ENCODE assay signal across 14 cellular contexts in the genomic region with DNA sequence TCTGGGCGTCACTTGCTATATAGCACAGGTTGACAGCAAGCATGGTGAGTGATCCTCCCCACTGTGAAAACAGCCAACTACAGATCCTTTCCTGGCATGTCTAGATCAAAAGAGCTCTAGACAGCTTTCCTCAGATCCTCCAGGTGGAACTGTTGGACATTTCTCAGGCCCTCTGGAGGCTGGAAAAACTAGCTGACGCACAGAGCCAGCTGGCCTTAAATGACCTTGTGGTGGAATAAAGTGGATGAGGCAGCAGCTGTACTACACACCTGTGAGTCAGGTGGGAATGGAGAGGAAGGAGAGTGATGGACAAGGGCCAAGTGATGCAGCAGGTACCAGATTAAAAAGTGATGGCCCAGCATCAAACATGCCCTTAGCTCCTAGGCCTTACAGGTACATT.
A peak's percentile ranks its signal among the peaks of the same experiment; 100 is the strongest.
DNase-seq lines count a peak whose midpoint lies in the region; ATAC-seq and TF ChIP-seq lines count a peak whose summit lies in the region.
"Had no signal": no experiment of that assay in that cellular context is flagged by ENCODE, and none has a peak within 500 bp of the region (broad histone marks: within the 10 kb centered on the region; RNA-seq: fewer than 3 reads in every experiment).

No MANE protein-coding gene starts in this region.

- no peak overlapping the region for H3K23ac ChIP-seq in mesenchymal stem cell (ENCODE audit: low read length in 2 of 2)

- no peak overlapping the region for H4K8ac ChIP-seq in mesenchymal stem cell (ENCODE audit: low read length)

- no peak overlapping the region for H2BK12ac ChIP-seq in mesenchymal stem cell (ENCODE audit: low read length in 2 of 2)

- H3K18ac ChIP-seq in mesenchymal stem cell (ENCODE audit: low read depth in 1 of 2, low read length in 2 of 2), result no peak overlapping the region

- no peak overlapping the region for H3K4ac ChIP-seq in mesenchymal stem cell (ENCODE audit: low read depth in 1 of 2, low read length in 2 of 2)

- no peak overlapping the region for H2BK5ac ChIP-seq in mesenchymal stem cell (ENCODE audit: low read depth, low read length, poor library complexity, severe bottlenecking)

- H4K20me1 ChIP-seq in mammary epithelial cell (ENCODE audit: insufficient read depth, low read length), result no peaks in the 10 kb centered on the region

- H3K9ac ChIP-seq in mammary epithelial cell (ENCODE audit: insufficient read depth, low read length) (no peak overlapping the region), mesenchymal stem cell (ENCODE audit: low read length) (no peak overlapping the region)

- no peaks in the 10 kb centered on the region for H3K4me1 Mint-ChIP-seq in natural killer cell
- H3K4me1 Mint-ChIP-seq: T-cell had no signal

- no peaks in the 10 kb centered on the region for H3K27me3 Mint-ChIP-seq in natural killer cell (ENCODE audit: low read depth in 2 of 2)
- H3K27me3 Mint-ChIP-seq: activated naive CD8-positive, alpha-beta T cell had no signal

- H3K27me3 ChIP-seq in mammary epithelial cell (ENCODE audit: insufficient read depth, low read length) (no peaks in the 10 kb centered on the region), mesenchymal stem cell (ENCODE audit: control insufficient read depth in 1 of 2, insufficient read depth in 1 of 2, low read length in 2 of 2) (peaks cover 0 to 24% of the 10 kb centered on the region in 2 experiments)

- H3K4me3 Mint-ChIP-seq in natural killer cell, result no peak overlapping the region
- H3K4me3 Mint-ChIP-seq: activated naive CD8-positive, alpha-beta T cell; activated T-helper 1 cell treated with anti-CD3 and anti-CD28 coated beads, Interleukin-12 subunit alpha, Interleukin-12 subunit beta, Interleukin-2, Interleukin-4 antibody, amounts not matched to agents 30 ng/mL and 10 ng/mL and 1 ng/mL, durations not matched to agents 14 hours and 24 hours and 36 hours; T-cell had no signal

- intact Hi-C loops in mammary epithelial cell (cut with micrococcal nuclease), result loop anchor here (1.0 to 10.0 kb wide), 3 partner anchors 55 to 552 kb away; no protein-coding TSS in a partner anchor
- intact Hi-C loops in natural killer cell (cut with micrococcal nuclease), result no loop called here

- peak; percentile 21 to 50 for TF ChIP-seq CTCF in mammary epithelial cell (conservative IDR thresholded peaks at IDR 0.05 in 1 of 2, IDR thresholded peaks at IDR 0.05 in 1 of 2; ENCODE audit: extremely low read depth in 1 of 2, insufficient read depth in 1 of 2, low read depth in 1 of 2, low read length in 2 of 2)
- no peak for TF ChIP-seq CTCF in natural killer cell (IDR thresholded peaks at IDR 0.05)
- TF ChIP-seq CTCF in GM10248 (IDR thresholded peaks at IDR 0.05; ENCODE audit: control extremely low read depth, extremely low read depth, low read depth, missing control alignments), result no peak

- peak overlapping the region; percentile 18 for H4K91ac ChIP-seq in mesenchymal stem cell (ENCODE audit: low read length)

- no peak overlapping the region for H3K27ac ChIP-seq in mammary epithelial cell (ENCODE audit: insufficient read depth, low read depth, low read length)
- H3K27ac ChIP-seq in mesenchymal stem cell (ENCODE audit: low read length, poor library complexity, severe bottlenecking), result no peak overlapping the region
- H3K27ac ChIP-seq: lower lobe of right lung had no signal

- ATAC-seq in activated CD4-positive, CD25-positive, alpha-beta regulatory T cell treated with anti-CD3 and anti-CD28 coated beads, Interleukin-2, amount 50 U/mL, for 24 hours, result no peak
- no peak for ATAC-seq in natural killer cell
- ATAC-seq: T-cell had no signal

- no peaks in the 10 kb centered on the region for H3K36me3 Mint-ChIP-seq in natural killer cell
- H3K36me3 Mint-ChIP-seq: activated naive CD8-positive, alpha-beta T cell; T-cell had no signal

- no peaks in the 10 kb centered on the region for H3K79me2 ChIP-seq in mammary epithelial cell (ENCODE audit: insufficient read depth, low read length)

- CTCF ChIA-PET in mammary epithelial cell (lab: Charles Lee; ENCODE audit: low non-redundant PET) (interaction anchor here (0.5 to 2.5 kb wide), 3 partner anchors 21 to 214 kb away, joined by 3 to 12 read pairs (median 3); no protein-coding TSS in a partner anchor), GM10248 (lab: Yijun Ruan, JAX) (interaction anchor here (0.6 to 11.4 kb wide), 49 partner anchors 10 to 1267 kb away, joined by 3 to 242 read pairs (median 5); no protein-coding TSS in a partner anchor)

- POLR2A ChIA-PET in GM10248 (lab: Yijun Ruan, JAX), result no interaction called here

- in situ Hi-C loops in mammary epithelial cell (cut with MboI; ENCODE audit: low sequenced_read_pairs in 2 of 2), result loop anchor here in 1 of 2 donors (5.0 kb wide), 1 partner anchor 122 kb away; no protein-coding TSS in a partner anchor

- no peak overlapping the region for H3K14ac ChIP-seq in mesenchymal stem cell (ENCODE audit: low read length in 2 of 2)

- peaks cover 34% of the 10 kb centered on the region for H3K4me1 ChIP-seq in mammary epithelial cell (ENCODE audit: insufficient read depth, low read length)
- no peaks in the 10 kb centered on the region for H3K4me1 ChIP-seq in mesenchymal stem cell (ENCODE audit: control insufficient read depth, insufficient read depth, low read depth, low read length)
- H3K4me1 ChIP-seq: Caco-2, lower lobe of right lung had no signal

- no peak overlapping the region for H3K27ac Mint-ChIP-seq in natural killer cell
- H3K27ac Mint-ChIP-seq: activated naive CD8-positive, alpha-beta T cell; activated T-helper 1 cell treated with anti-CD3 and anti-CD28 coated beads, Interleukin-12 subunit alpha, Interleukin-12 subunit beta, Interleukin-2, Interleukin-4 antibody, amounts not matched to agents 30 ng/mL and 10 ng/mL and 1 ng/mL, durations not matched to agents 14 hours and 24 hours and 36 hours; T-cell had no signal

- WGBS in mammary epithelial cell (ENCODE audit: low coverage, missing lambda C conversion rate), result 75% methylated on average over 2 of the region's 2 CpGs
- 94% methylated on average over 1 of the region's 2 CpGs for WGBS in mesenchymal stem cell

- dilution Hi-C loops in mammary epithelial cell (cut with HindIII; ENCODE audit: low sequenced_read_pairs), result loop anchor here (5.0 kb wide), 1 partner anchor 48 kb away; no protein-coding TSS in a partner anchor

- H3K9me3 Mint-ChIP-seq in natural killer cell, result peaks cover 0 to 2% of the 10 kb centered on the region in 2 donors
- H3K9me3 Mint-ChIP-seq: activated T-helper 1 cell treated with anti-CD3 and anti-CD28 coated beads, Interleukin-12 subunit alpha, Interleukin-12 subunit beta, Interleukin-2, Interleukin-4 antibody, amounts not matched to agents 30 ng/mL and 10 ng/mL and 1 ng/mL, durations not matched to agents 14 hours and 24 hours and 36 hours; T-cell had no signal

- H3K9me3 ChIP-seq in mammary epithelial cell (replicated peaks; ENCODE audit: insufficient read depth, low read length) (no peaks in the 10 kb centered on the region), mesenchymal stem cell (ENCODE audit: control insufficient read depth, low read length) (no peaks in the 10 kb centered on the region)
- H3K9me3 ChIP-seq: Caco-2, lower lobe of right lung had no signal

- H2BK120ac ChIP-seq in mesenchymal stem cell (ENCODE audit: low read depth, low read length), result no peak overlapping the region

- H3K4me3 ChIP-seq in mammary epithelial cell (replicated peaks in 1 of 3; ENCODE audit: insufficient read depth in 1 of 3, low read depth in 2 of 3, low read length in 3 of 3), result no peak overlapping the region
- no peak overlapping the region for H3K4me3 ChIP-seq in mesenchymal stem cell (ENCODE audit: insufficient read depth in 1 of 2, low read depth in 1 of 2, low read length in 2 of 2)
- H3K4me3 ChIP-seq: lower lobe of right lung had no signal

- DNase-seq in HPDE6-E6E7 (ENCODE audit: extremely low spot score) (peak; percentile 82), NCI-H2029 treated with DMSO at 0.1 percent for 48 hours (lab: John Stamatoyannopoulos, UW) (peak; percentile 32), mammary epithelial cell (peak; percentile 94), mesenchymal stem cell (no peak), natural killer cell (no peak), GM10248 (ENCODE audit: extremely low spot score) (no peak)
- DNase-seq: SIG-M5; stimulated activated CD4-positive, alpha-beta T cell treated with anti-CD3 and anti-CD28 coated beads, Interleukin-12 subunit alpha, Interleukin-12 subunit beta, amount 100 ng/mL, for 4 hours had no signal

- H3K36me3 ChIP-seq in mammary epithelial cell (ENCODE audit: insufficient read depth, low read length) (no peaks in the 10 kb centered on the region), mesenchymal stem cell (ENCODE audit: control insufficient read depth in 1 of 2, insufficient read depth in 2 of 2, low read depth in 1 of 2, low read length in 2 of 2) (peaks cover 0 to 4% of the 10 kb centered on the region in 2 experiments)
- H3K36me3 ChIP-seq: lower lobe of right lung had no signal

- H3K79me1 ChIP-seq in mesenchymal stem cell (replicated peaks; ENCODE audit: low read length, poor library complexity, severe bottlenecking), result no peaks in the 10 kb centered on the region

- no peak overlapping the region for H2BK15ac ChIP-seq in mesenchymal stem cell (ENCODE audit: low read depth, poor library complexity, severe bottlenecking)

- no TSS peak for BruUV-seq in mammary epithelial cell (replicated peaks; lab: Mats Ljungman, UMichigan)

- H3K4me2 ChIP-seq in mammary epithelial cell (ENCODE audit: insufficient read depth, low read depth, low read length) (no peak overlapping the region), mesenchymal stem cell (ENCODE audit: low read length, poor library complexity, severe bottlenecking) (no peak overlapping the region)

- no peak overlapping the region for H2AK5ac ChIP-seq in mesenchymal stem cell (ENCODE audit: low read length, severe bottlenecking)

- H2AFZ ChIP-seq in mammary epithelial cell (ENCODE audit: low read depth, low read length), result no peak overlapping the region
- H2AFZ ChIP-seq in mesenchymal stem cell (ENCODE audit: low read depth, low read length), result no peak overlapping the region

Comparison
In these comparisons a context has a peak if more than half of its experiments do, and no peak if none do; other contexts are left out.
1. DNase-seq: peak in HPDE6-E6E7 (single experiment), NCI-H2029 treated with DMSO at 0.1 percent for 48 hours (single experiment) and mammary epithelial cell (single experiment); none in mesenchymal stem cell (single experiment), natural killer cell (single experiment) and GM10248 (single experiment).
2. CTCF ChIP-seq: peak in mammary epithelial cell (2 of 2); none in natural killer cell (single experiment) and GM10248 (single experiment).